Comparison of ENCODE assay signal across 22 cellular contexts in genomic region chr9:81394816-81395215, GRCh38.
DNase-seq lines count a peak whose midpoint lies in the region; TF ChIP-seq lines count a peak whose summit lies in the region.
"Had no signal": no experiment of that assay in that cellular context is flagged by ENCODE, and none has a peak within 500 bp of the region (broad histone marks: within the 10 kb centered on the region; RNA-seq: fewer than 3 reads in every experiment).

No MANE protein-coding gene starts in this region.

- H3K4me3 ChIP-seq in breast epithelium: no peak overlapping the region
- no peak overlapping the region for H3K4me3 ChIP-seq in hepatocyte
- no peak overlapping the region for H3K4me3 ChIP-seq in skeletal muscle satellite cell (ENCODE audit: low read length)

- H3K9me2 ChIP-seq in hepatocyte (replicated peaks; ENCODE audit: insufficient read depth): no peaks in the 10 kb centered on the region

- H3K9me3 Mint-ChIP-seq in MCF 10A (ENCODE audit: unreplicated experiment) (no peaks in the 10 kb centered on the region), CD14-positive monocyte (peaks cover 0 to 10% (median 3%) of the 10 kb centered on the region in 7 donors)

- no peaks in the 10 kb centered on the region for H3K36me3 ChIP-seq in breast epithelium
- H3K36me3 ChIP-seq in hepatocyte (replicated peaks; ENCODE audit: insufficient read depth, low read depth): no peaks in the 10 kb centered on the region
- no peaks in the 10 kb centered on the region for H3K36me3 ChIP-seq in skeletal muscle satellite cell (ENCODE audit: insufficient read depth, low read length)

- H3K27ac Mint-ChIP-seq in MCF 10A (ENCODE audit: low read depth, unreplicated experiment) (no peak overlapping the region), CD14-positive monocyte (no peak overlapping the region)
- H3K27ac Mint-ChIP-seq: activated naive CD4-positive, alpha-beta T cell treated with anti-CD3 and anti-CD28 coated beads, Interleukin-2, amount 10 ng/mL, durations not matched to agents 7 days and 5 days; CD4-positive, CD25-positive, alpha-beta regulatory T cell; naive thymus-derived CD4-positive, alpha-beta T cell had no signal

- H3K27me3 Mint-ChIP-seq in MCF 10A (ENCODE audit: insufficient read depth, unreplicated experiment) (no peaks in the 10 kb centered on the region), CD14-positive monocyte (ENCODE audit: low read depth in 3 of 3) (peaks cover 0 to 2% (median 0%) of the 10 kb centered on the region in 3 donors)
- H3K27me3 Mint-ChIP-seq: activated naive CD4-positive, alpha-beta T cell treated with anti-CD3 and anti-CD28 coated beads, Interleukin-2, amount 10 ng/mL, durations not matched to agents 7 days and 5 days; CD4-positive, CD25-positive, alpha-beta regulatory T cell had no signal

- POLR2A ChIA-PET in MCF 10A (lab: Yijun Ruan, JAX): no interaction called here

- H3K36me3 Mint-ChIP-seq in MCF 10A (ENCODE audit: insufficient read depth, unreplicated experiment): no peaks in the 10 kb centered on the region
- H3K36me3 Mint-ChIP-seq in CD14-positive monocyte: no peaks in the 10 kb centered on the region
- H3K36me3 Mint-ChIP-seq: activated naive CD4-positive, alpha-beta T cell treated with anti-CD3 and anti-CD28 coated beads, Interleukin-2, amount 10 ng/mL, durations not matched to agents 7 days and 5 days; CD4-positive, CD25-positive, alpha-beta regulatory T cell; naive thymus-derived CD4-positive, alpha-beta T cell had no signal

- in situ Hi-C loops in ACHN (cut with HindIII; ENCODE audit: low pct_ligation_motif_present, low pct_unique_long_range_greater_than_20kb, low sequenced_read_pairs): no loop called here

- H3K4me1 ChIP-seq in breast epithelium: peaks cover 5 to 7% of the 10 kb centered on the region in 2 donors
- peaks cover 11% of the 10 kb centered on the region for H3K4me1 ChIP-seq in hepatocyte (ENCODE audit: insufficient read depth)
- H3K4me1 ChIP-seq in skeletal muscle satellite cell (ENCODE audit: control insufficient read depth, insufficient read depth, low read length): peaks cover 11% of the 10 kb centered on the region

- no peaks in the 10 kb centered on the region for H3K9me3 ChIP-seq in breast epithelium
- H3K9me3 ChIP-seq in hepatocyte (ENCODE audit: low read depth): no peaks in the 10 kb centered on the region
- no peaks in the 10 kb centered on the region for H3K9me3 ChIP-seq in skeletal muscle satellite cell (replicated peaks; ENCODE audit: low read length)

- no TSS peak for BruUV-seq in MCF 10A (replicated peaks; lab: Mats Ljungman, UMichigan)

- TF ChIP-seq CTCF in breast epithelium (IDR thresholded peaks at IDR 0.05) (no peak), MCF 10A (IDR thresholded peaks at IDR 0.05; ENCODE audit: unreplicated experiment) (no peak), hepatocyte (IDR thresholded peaks at IDR 0.05; ENCODE audit: poor library complexity) (no peak), CD14-positive monocyte (IDR thresholded peaks at IDR 0.05) (no peak)

- CTCF ChIA-PET in MCF 10A (lab: Yijun Ruan, JAX): interaction anchor here (1.0 kb wide), 1 partner anchor 8 kb away, joined by 3 read pairs; no protein-coding TSS in a partner anchor

- intact Hi-C loops in breast epithelium (cut with DNase I; ENCODE audit: low total_unique reads) (no loop called here), MCF 10A (cut with micrococcal nuclease) (no loop called here), CD14-positive monocyte (cut with micrococcal nuclease) (no loop called here)

- TF ChIP-seq POLR2A in breast epithelium (IDR thresholded peaks at IDR 0.05): no peak

- no peak for DNase-seq in breast epithelium (ENCODE audit: low spot score in 2 of 2)
- no peak for DNase-seq in MCF 10A (ENCODE audit: unreplicated experiment)
- DNase-seq in NCI-H69 (lab: John Stamatoyannopoulos, UW): peak; percentile 66
- DNase-seq in hepatocyte (ENCODE audit: low spot score): peak; percentile 27
- DNase-seq in activated CD4-positive, alpha-beta T cell treated with anti-CD3 and anti-CD28 coated beads, Interleukin-2, amount 50 U/mL, for 4 hours: no peak
- no peak for DNase-seq in CD14-positive monocyte (ENCODE audit: low spot score)
- no peak for DNase-seq in ACHN
- DNase-seq: activated CD8-positive, alpha-beta memory T cell treated with anti-CD3 and anti-CD28 coated beads for 24 hours; activated naive CD4-positive, alpha-beta T cell treated with anti-CD3 and anti-CD28 coated beads, Interleukin-2, amount 10 ng/mL, durations not matched to agents 7 days and 5 days; activated T-cell treated with anti-CD3 and anti-CD28 coated beads, Interleukin-2, amount 50 U/mL, for 48 hours; aorta; CD4-positive, CD25-positive, alpha-beta regulatory T cell; cerebellar nuclear complex; DMS53; effector memory CD4-positive, alpha-beta T cell; H7; islet precursor cell; naive thymus-derived CD4-positive, alpha-beta T cell; NCI-H524 treated with DMSO at 0.1 percent for 48 hours; SHP77 treated with DMSO at 0.1 percent for 48 hours; stimulated activated CD4-positive, alpha-beta T cell treated with anti-CD3 and anti-CD28 coated beads, Interleukin-4, amount 100 ng/mL, for 24 hours had no signal

- no peaks in the 10 kb centered on the region for H3K79me2 ChIP-seq in hepatocyte

- H3K9ac ChIP-seq in skeletal muscle satellite cell (ENCODE audit: low read depth, low read length): no peak overlapping the region

- H3K4me3 Mint-ChIP-seq in MCF 10A (ENCODE audit: unreplicated experiment): no peak overlapping the region
- no peak overlapping the region for H3K4me3 Mint-ChIP-seq in CD14-positive monocyte
- H3K4me3 Mint-ChIP-seq: activated naive CD4-positive, alpha-beta T cell treated with anti-CD3 and anti-CD28 coated beads, Interleukin-2, amount 10 ng/mL, durations not matched to agents 7 days and 5 days; CD4-positive, CD25-positive, alpha-beta regulatory T cell; naive thymus-derived CD4-positive, alpha-beta T cell had no signal

- peak overlapping the region; percentile 11 to 48 for H3K27ac ChIP-seq in breast epithelium
- H3K27ac ChIP-seq in hepatocyte: peak overlapping the region; percentile 64

- no peak overlapping the region for H2AFZ ChIP-seq in hepatocyte

- H3K4me2 ChIP-seq in hepatocyte: peak overlapping the region; percentile 17
- H3K4me2 ChIP-seq in skeletal muscle satellite cell (ENCODE audit: low read length): peak overlapping the region; percentile 43

- peaks cover 15% of the 10 kb centered on the region for H3K4me1 Mint-ChIP-seq in MCF 10A (ENCODE audit: insufficient read depth, unreplicated experiment)
- no peaks in the 10 kb centered on the region for H3K4me1 Mint-ChIP-seq in CD14-positive monocyte
- H3K4me1 Mint-ChIP-seq: activated naive CD4-positive, alpha-beta T cell treated with anti-CD3 and anti-CD28 coated beads, Interleukin-2, amount 10 ng/mL, durations not matched to agents 7 days and 5 days; CD4-positive, CD25-positive, alpha-beta regulatory T cell; naive thymus-derived CD4-positive, alpha-beta T cell had no signal

- whole genome bisulfite sequencing in hepatocyte (ENCODE audit: low lambda C conversion rate, missing lambda C conversion rate): 68% methylated on average over 1 of the region's 1 CpG

- H3K27me3 ChIP-seq in breast epithelium (no peaks in the 10 kb centered on the region), hepatocyte (no peaks in the 10 kb centered on the region), skeletal muscle satellite cell (ENCODE audit: control insufficient read depth, insufficient read depth, low read length) (no peaks in the 10 kb centered on the region)

- H4K20me1 ChIP-seq in hepatocyte (ENCODE audit: insufficient read depth, poor library complexity, severe bottlenecking): no peaks in the 10 kb centered on the region

Comparison
In these comparisons a context has a peak if more than half of its experiments do, and no peak if none do; other contexts are left out.
1. DNase-seq: peak in NCI-H69 (single experiment) and hepatocyte (single experiment); none in breast epithelium (0 of 2), MCF 10A (single experiment), activated CD4-positive, alpha-beta T cell treated with anti-CD3 and anti-CD28 coated beads, Interleukin-2, amount 50 U/mL, for 4 hours (0 of 2), CD14-positive monocyte (single experiment) and ACHN (single experiment).